In the genomic region with DNA sequence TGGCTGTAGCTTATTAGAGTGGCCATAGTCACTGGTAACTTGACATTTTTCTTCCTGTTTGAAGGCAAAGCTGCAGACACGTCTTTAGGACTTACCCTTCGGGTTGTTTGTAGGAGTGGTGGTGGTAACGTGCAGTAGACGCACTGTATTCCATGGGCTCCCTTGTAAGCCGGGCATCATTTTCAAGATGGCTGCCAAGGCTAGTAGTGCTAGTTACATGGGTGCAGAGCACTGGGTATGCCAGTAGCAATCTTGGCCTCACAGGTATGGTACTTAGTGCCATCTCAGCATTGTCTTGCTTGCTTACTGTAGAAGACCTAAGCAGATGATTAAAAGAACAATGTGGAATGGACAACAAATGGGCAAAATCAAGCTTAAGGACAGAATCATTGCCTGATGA, we compare ENCODE assay signal across 1 cellular context.
TF ChIP-seq lines count a peak whose summit lies in the region.

No MANE protein-coding gene starts in this region.

TF ChIP-seq in GM23338, 12 proteins besides CTCF, POLR2A, EP300 and RAD21 (continued from another document):
- TF ChIP-seq, protein P1, sequence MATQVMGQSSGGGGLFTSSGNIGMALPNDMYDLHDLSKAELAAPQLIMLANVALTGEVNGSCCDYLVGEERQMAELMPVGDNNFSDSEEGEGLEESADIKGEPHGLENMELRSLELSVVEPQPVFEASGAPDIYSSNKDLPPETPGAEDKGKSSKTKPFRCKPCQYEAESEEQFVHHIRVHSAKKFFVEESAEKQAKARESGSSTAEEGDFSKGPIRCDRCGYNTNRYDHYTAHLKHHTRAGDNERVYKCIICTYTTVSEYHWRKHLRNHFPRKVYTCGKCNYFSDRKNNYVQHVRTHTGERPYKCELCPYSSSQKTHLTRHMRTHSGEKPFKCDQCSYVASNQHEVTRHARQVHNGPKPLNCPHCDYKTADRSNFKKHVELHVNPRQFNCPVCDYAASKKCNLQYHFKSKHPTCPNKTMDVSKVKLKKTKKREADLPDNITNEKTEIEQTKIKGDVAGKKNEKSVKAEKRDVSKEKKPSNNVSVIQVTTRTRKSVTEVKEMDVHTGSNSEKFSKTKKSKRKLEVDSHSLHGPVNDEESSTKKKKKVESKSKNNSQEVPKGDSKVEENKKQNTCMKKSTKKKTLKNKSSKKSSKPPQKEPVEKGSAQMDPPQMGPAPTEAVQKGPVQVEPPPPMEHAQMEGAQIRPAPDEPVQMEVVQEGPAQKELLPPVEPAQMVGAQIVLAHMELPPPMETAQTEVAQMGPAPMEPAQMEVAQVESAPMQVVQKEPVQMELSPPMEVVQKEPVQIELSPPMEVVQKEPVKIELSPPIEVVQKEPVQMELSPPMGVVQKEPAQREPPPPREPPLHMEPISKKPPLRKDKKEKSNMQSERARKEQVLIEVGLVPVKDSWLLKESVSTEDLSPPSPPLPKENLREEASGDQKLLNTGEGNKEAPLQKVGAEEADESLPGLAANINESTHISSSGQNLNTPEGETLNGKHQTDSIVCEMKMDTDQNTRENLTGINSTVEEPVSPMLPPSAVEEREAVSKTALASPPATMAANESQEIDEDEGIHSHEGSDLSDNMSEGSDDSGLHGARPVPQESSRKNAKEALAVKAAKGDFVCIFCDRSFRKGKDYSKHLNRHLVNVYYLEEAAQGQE (IDR thresholded peaks at IDR 0.05; ENCODE audit: unreplicated experiment) = no peak
